Comparison of ENCODE assay signal across 15 cellular contexts in the genomic region with DNA sequence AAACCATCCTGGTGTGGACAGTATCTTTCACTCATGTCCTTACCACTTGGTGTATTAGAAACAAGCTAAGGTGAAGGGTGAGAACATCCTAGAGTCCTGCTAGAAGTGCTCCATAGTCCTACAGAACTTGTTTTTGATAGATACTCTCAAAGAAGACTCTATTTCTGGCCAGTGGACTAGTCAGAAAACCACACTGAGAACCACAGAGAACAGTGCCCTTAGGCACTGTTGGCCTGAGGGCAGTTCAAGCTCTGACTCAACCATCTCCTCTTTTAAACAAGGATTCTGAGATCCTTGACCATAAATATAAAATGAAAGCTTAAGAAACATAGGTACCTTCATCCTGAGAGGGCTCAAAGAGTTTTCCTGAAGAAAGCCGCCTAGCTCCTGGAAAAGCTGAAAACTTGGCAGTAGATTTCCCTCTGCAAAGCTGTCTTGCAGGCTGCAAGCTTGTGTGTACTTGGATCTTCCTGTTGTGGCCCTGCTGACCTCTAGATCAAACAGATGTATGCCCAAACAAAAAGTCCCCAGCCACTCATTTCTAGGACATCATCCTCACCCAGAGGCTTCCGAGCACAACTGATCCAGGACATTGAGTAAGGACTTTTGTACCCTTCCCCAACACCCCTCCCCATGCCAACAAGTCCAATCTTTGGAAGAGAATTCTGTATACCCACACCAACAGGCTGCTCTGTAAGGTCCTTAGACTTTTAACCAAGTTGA.
DNase-seq lines count a peak whose midpoint lies in the region; ATAC-seq and TF ChIP-seq lines count a peak whose summit lies in the region.
"Had no signal": no experiment of that assay in that cellular context is flagged by ENCODE, and none has a peak within 500 bp of the region (broad histone marks: within the 10 kb centered on the region; RNA-seq: fewer than 3 reads in every experiment).

No MANE protein-coding gene starts in this region.

- TF ChIP-seq POLR2A in GM18505 (IDR thresholded peaks at IDR 0.05; ENCODE audit: borderline replicate concordance, extremely low read depth, insufficient read depth, insufficient read length), result no peak

- peak; percentile 64 for DNase-seq in foreskin melanocyte
- no peak for DNase-seq in NCI-H1436 (lab: John Stamatoyannopoulos, UW)
- no peak for DNase-seq in activated CD8-positive, alpha-beta memory T cell treated with anti-CD3 and anti-CD28 coated beads, Interleukin-2, amount 50 U/mL, for 4 hours
- DNase-seq in caudate nucleus (lab: John Stamatoyannopoulos, UW), result no peak
- DNase-seq: GDM1; NCI-H1417; NCI-H748 treated with DMSO at 0.1 percent for 48 hours; SHP77 treated with DMSO at 0.1 percent for 48 hours; stimulated activated CD4-positive, alpha-beta T cell treated with anti-CD3 and anti-CD28 coated beads, Interleukin-2, amount 100 ng/mL, for 48 hours; stimulated activated naive CD4-positive, alpha-beta T cell treated with Interleukin-2 at 50 U/mL for 16 hours had no signal

- ATAC-seq in GM18505 (IDR thresholded peaks at IDR 0.05; ENCODE audit: unreplicated experiment) (peak; percentile 33), GM21619 (IDR thresholded peaks at IDR 0.05; ENCODE audit: unreplicated experiment) (peak; percentile 42), HG03439 (IDR thresholded peaks at IDR 0.05; ENCODE audit: unreplicated experiment) (peak; percentile 43), HG03025 (IDR thresholded peaks at IDR 0.05; ENCODE audit: low FRiP score, unreplicated experiment) (no peak)

- H3K27ac ChIP-seq in caudate nucleus (ENCODE audit: low read depth, low read length), result no peak overlapping the region
- H3K27ac ChIP-seq: BLaER1 had no signal
